Comparison of ENCODE assay signal across 9 cellular contexts in genomic region chr7:123537026-123537642, GRCh38. TPM values are rescaled to one million over a fixed set of nuclear protein-coding genes. Genes with fewer than 3 reads are reported as not detected.
DNase-seq lines count a peak whose midpoint lies in the region; ATAC-seq, FAIRE-seq and TF ChIP-seq lines count a peak whose summit lies in the region.
"Had no signal": no experiment of that assay in that cellular context is flagged by ENCODE, and none has a peak within 500 bp of the region (broad histone marks: within the 10 kb centered on the region; RNA-seq: fewer than 3 reads in every experiment).

No MANE protein-coding gene starts in this region.

- H3K27ac ChIP-seq in neural cell (ENCODE audit: low read length), result no peak overlapping the region

- no peaks in the 10 kb centered on the region for H3K79me2 ChIP-seq in neural cell (replicated peaks; ENCODE audit: insufficient read depth, low read length)

- no peak for ATAC-seq in HG03159 (IDR thresholded peaks at IDR 0.05; ENCODE audit: unreplicated experiment)

- TF ChIP-seq EP300 in neural cell (conservative IDR thresholded peaks at IDR 0.05; ENCODE audit: poor library complexity, severe bottlenecking), result no peak

- DNase-seq in DMS53 treated with DMSO at 0.1 percent for 48 hours (lab: John Stamatoyannopoulos, UW; ENCODE audit: unreplicated experiment), result peak; percentile 34
- DNase-seq in MV-4-11 (lab: John Stamatoyannopoulos, UW), result peak; percentile 4
- DNase-seq in bronchial epithelial cell (ENCODE audit: low read depth), result peak; percentile 43
- DNase-seq in NCI-H187 treated with DMSO at 0.1 percent for 48 hours (lab: John Stamatoyannopoulos, UW), result no peak
- no peak for DNase-seq in OCI-M2 (lab: John Stamatoyannopoulos, UW; ENCODE audit: unreplicated experiment)
- no peak for DNase-seq in activated CD4-positive, alpha-beta T cell treated with anti-CD3 and anti-CD28 coated beads for 48 hours

- TF ChIP-seq CTCF in bronchial epithelial cell (IDR thresholded peaks at IDR 0.05; ENCODE audit: insufficient read depth, low read length, severe bottlenecking), result peak; percentile 14
- peak; percentile 62 for TF ChIP-seq CTCF in neural cell (IDR thresholded peaks at IDR 0.05; ENCODE audit: poor library complexity, severe bottlenecking)

- H3K4me2 ChIP-seq in neural cell (ENCODE audit: low read length), result no peak overlapping the region

- peaks cover 4% of the 10 kb centered on the region for H3F3A ChIP-seq in neural cell (ENCODE audit: insufficient read depth, low read length, poor library complexity, severe bottlenecking)

- no peak overlapping the region for H3K9ac ChIP-seq in neural cell (ENCODE audit: low read length)

- H2AFZ ChIP-seq in neural cell (ENCODE audit: low read depth, low read length), result no peak overlapping the region

- no peaks in the 10 kb centered on the region for H4K20me1 ChIP-seq in neural cell (ENCODE audit: insufficient read depth)

- no peaks in the 10 kb centered on the region for H3K9me2 ChIP-seq in neural cell (ENCODE audit: insufficient read depth, low read length)

- H3K4me3 ChIP-seq in bronchial epithelial cell (ENCODE audit: low read depth, low read length) (no peak overlapping the region), neural cell (ENCODE audit: low read length) (no peak overlapping the region)

- no peak for FAIRE-seq in bronchial epithelial cell (lab: Jason Lieb, UNC)
- FAIRE-seq: HTR-8/SVneo had no signal

- H3K9me3 ChIP-seq in neural cell (ENCODE audit: low read length), result no peaks in the 10 kb centered on the region

- peak; percentile 63 for TF ChIP-seq RAD21 in neural cell (conservative IDR thresholded peaks at IDR 0.05)

- H3K36me3 ChIP-seq in bronchial epithelial cell (ENCODE audit: control insufficient read depth, insufficient read depth, low read length), result no peaks in the 10 kb centered on the region
- no peaks in the 10 kb centered on the region for H3K36me3 ChIP-seq in neural cell (ENCODE audit: insufficient read depth, low read length)

- H3K27me3 ChIP-seq in bronchial epithelial cell (ENCODE audit: control insufficient read depth, insufficient read depth, low read length), result no peaks in the 10 kb centered on the region
- H3K27me3 ChIP-seq in neural cell (ENCODE audit: insufficient read depth, low read depth, low read length), result peaks cover 10% of the 10 kb centered on the region

TF ChIP-seq in neural cell, 6 proteins besides CTCF, POLR2A, EP300 and RAD21:
- TF ChIP-seq REST (IDR thresholded peaks at IDR 0.05; ENCODE audit: borderline replicate concordance) (no peak), SMC3 (conservative IDR thresholded peaks at IDR 0.05; ENCODE audit: poor library complexity) (peak; percentile 66)

RNA-seq across cellular contexts. Expression of gene IQUB, which starts 2.7 kb away (rescaled TPM):
- 0.13 TPM in 1 of 2 replicates, not detected in the other for total RNA-seq in bronchial epithelial cell
- polyA plus RNA-seq in neural cell, result 0.41 and 0.58 TPM in 2 replicates
- polyA minus RNA-seq in neural cell, result 2.2 and 3.2 TPM in 2 replicates

RNA-seq across cellular contexts. Expression of gene NDUFA5, which starts 20.5 kb away (rescaled TPM):
- total RNA-seq in bronchial epithelial cell, result 27.9 and 42.0 TPM in 2 replicates
- 301 and 406 TPM in 2 replicates for polyA plus RNA-seq in neural cell
- 185 and 205 TPM in 2 replicates for polyA minus RNA-seq in neural cell

Comparison
In these comparisons a context has a peak if more than half of its experiments do, and no peak if none do; other contexts are left out.
1. DNase-seq: peak in DMS53 treated with DMSO at 0.1 percent for 48 hours (single experiment), MV-4-11 (single experiment) and bronchial epithelial cell (single experiment); none in NCI-H187 treated with DMSO at 0.1 percent for 48 hours (single experiment), OCI-M2 (single experiment) and activated CD4-positive, alpha-beta T cell treated with anti-CD3 and anti-CD28 coated beads for 48 hours (single experiment).